Comparison of ENCODE assay signal across 1 cellular context in genomic region chr1:53197301-53198205, GRCh38.
TF ChIP-seq lines count a peak whose summit lies in the region.

No MANE protein-coding gene starts in this region.

TF ChIP-seq in IMR-90, 13 proteins besides CTCF, POLR2A, EP300 and RAD21 (continued from another document):
- TF ChIP-seq ELK1 (IDR thresholded peaks at IDR 0.05; ENCODE audit: borderline replicate concordance, low read depth, low read length): no peak
- TF ChIP-seq SMC3 (IDR thresholded peaks at IDR 0.05; ENCODE audit: low read depth, low read length): no peak
- TF ChIP-seq RCOR1 (IDR thresholded peaks at IDR 0.05; ENCODE audit: insufficient replicate concordance, low read length): no peak
- TF ChIP-seq MAFK (IDR thresholded peaks at IDR 0.05; ENCODE audit: low read depth, low read length): no peak; the same call in 1 of the 2 replicates
- TF ChIP-seq BHLHE40 (IDR thresholded peaks at IDR 0.05; ENCODE audit: low read depth, low read length): no peak
- TF ChIP-seq USF2 (IDR thresholded peaks at IDR 0.05; ENCODE audit: low read depth, low read length): no peak
- no peak for TF ChIP-seq RFX5 (IDR thresholded peaks at IDR 0.05; ENCODE audit: low read depth, low read length)
- TF ChIP-seq NFE2L2 (IDR thresholded peaks at IDR 0.05; ENCODE audit: low read depth, low read length): no peak
